Comparison of ENCODE assay signal across 35 cellular contexts in genomic region chr16:79497951-79498350, GRCh38.
"Had no signal": no experiment of that assay in that cellular context is flagged by ENCODE, and none has a peak within 500 bp of the region (broad histone marks: within the 10 kb centered on the region; RNA-seq: fewer than 3 reads in every experiment).

No MANE protein-coding gene starts in this region.

- H3K4me3 Mint-ChIP-seq: activated CD8-positive, alpha-beta T cell treated with anti-CD3 and anti-CD28 coated beads, Interleukin-2, amount 10 ng/mL, durations not matched to agents 7 days and 5 days; activated naive CD8-positive, alpha-beta T cell treated with anti-CD3 and anti-CD28 coated beads for 36 hours; T-cell had no signal

- H2AFZ ChIP-seq: PC-9 had no signal

- H3K4me1 Mint-ChIP-seq: activated naive CD8-positive, alpha-beta T cell treated with anti-CD3 and anti-CD28 coated beads for 36 hours had no signal

- H3K4me3 ChIP-seq: MG63, PC-9 had no signal

- H3K36me3 ChIP-seq: brain microvascular endothelial cell, MG63, WERI-Rb-1 had no signal

- H3K27me3 Mint-ChIP-seq: activated naive CD8-positive, alpha-beta T cell treated with anti-CD3 and anti-CD28 coated beads for 36 hours; T-cell had no signal

- DNase-seq: activated CD4-positive, alpha-beta T cell treated with anti-CD3 and anti-CD28 coated beads for 1 hour; activated CD4-positive, alpha-beta T cell treated with anti-CD3 and anti-CD28 coated beads for 48 hours; activated CD4-positive, CD25-positive, alpha-beta regulatory T cell; activated CD8-positive, alpha-beta memory T cell treated with anti-CD3 and anti-CD28 coated beads, Interleukin-2, amount 50 U/mL, for 4 hours; activated CD8-positive, alpha-beta T cell treated with anti-CD3 and anti-CD28 coated beads, Interleukin-2, amount 10 ng/mL, durations not matched to agents 7 days and 5 days; activated effector memory CD4-positive, alpha-beta T cell treated with anti-CD3 and anti-CD28 coated beads, Interleukin-2, amount 50 U/mL, for 16 hours; activated naive CD4-positive, alpha-beta T cell; activated naive CD4-positive, alpha-beta T cell treated with anti-CD3 and anti-CD28 coated beads, Interleukin-2, amount 50 U/mL, for 16 hours; activated naive CD8-positive, alpha-beta T cell treated with anti-CD3 and anti-CD28 coated beads for 36 hours; activated T-cell treated with anti-CD3 and anti-CD28 coated beads, Interleukin-2, amount 50 U/mL, for 48 hours; amniotic stem cell; aorta; brain microvascular endothelial cell; central memory CD4-positive, alpha-beta T cell; KG1; MG63; NCI-H1092; NCI-H1436 treated with DMSO at 0.1 percent for 48 hours; NCI-H187 treated with DMSO at 0.1 percent for 48 hours; NCI-H2081; NCI-H2171 treated with DMSO at 0.1 percent for 48 hours; NCI-H2227 treated with DMSO at 0.1 percent for 48 hours; NCI-H446; NCI-H510A treated with DMSO at 0.1 percent for 48 hours; NCI-H69; NCI-H82; PC-9; SIG-M5; T-cell; T-helper 9 cell; WERI-Rb-1 had no signal

- H3K27ac ChIP-seq: brain microvascular endothelial cell, PC-9, RWPE1, WERI-Rb-1 had no signal

- H3K4me2 ChIP-seq: PC-9 had no signal

- H3K27me3 ChIP-seq: brain microvascular endothelial cell, MG63 had no signal

- FAIRE-seq: RCC 7860 had no signal

- H3K36me3 Mint-ChIP-seq: activated naive CD8-positive, alpha-beta T cell treated with anti-CD3 and anti-CD28 coated beads for 36 hours; T-cell had no signal

- H3K9me3 Mint-ChIP-seq: activated naive CD8-positive, alpha-beta T cell treated with anti-CD3 and anti-CD28 coated beads for 36 hours had no signal

- ATAC-seq: activated CD8-positive, alpha-beta T cell treated with anti-CD3 and anti-CD28 coated beads, Interleukin-2, amount 10 ng/mL, durations not matched to agents 7 days and 5 days; Right ventricle myocardium inferior; SK-N-SH treated with all-trans-retinoic acid at 6 μM for 48 hours; T-cell had no signal

- H3K27ac Mint-ChIP-seq: activated CD8-positive, alpha-beta T cell treated with anti-CD3 and anti-CD28 coated beads, Interleukin-2, amount 10 ng/mL, durations not matched to agents 7 days and 5 days; activated naive CD8-positive, alpha-beta T cell treated with anti-CD3 and anti-CD28 coated beads for 36 hours; T-cell had no signal

- H3K9me3 ChIP-seq: MG63 had no signal
